ENCODE assay signal across 8 cellular contexts in the genomic region with DNA sequence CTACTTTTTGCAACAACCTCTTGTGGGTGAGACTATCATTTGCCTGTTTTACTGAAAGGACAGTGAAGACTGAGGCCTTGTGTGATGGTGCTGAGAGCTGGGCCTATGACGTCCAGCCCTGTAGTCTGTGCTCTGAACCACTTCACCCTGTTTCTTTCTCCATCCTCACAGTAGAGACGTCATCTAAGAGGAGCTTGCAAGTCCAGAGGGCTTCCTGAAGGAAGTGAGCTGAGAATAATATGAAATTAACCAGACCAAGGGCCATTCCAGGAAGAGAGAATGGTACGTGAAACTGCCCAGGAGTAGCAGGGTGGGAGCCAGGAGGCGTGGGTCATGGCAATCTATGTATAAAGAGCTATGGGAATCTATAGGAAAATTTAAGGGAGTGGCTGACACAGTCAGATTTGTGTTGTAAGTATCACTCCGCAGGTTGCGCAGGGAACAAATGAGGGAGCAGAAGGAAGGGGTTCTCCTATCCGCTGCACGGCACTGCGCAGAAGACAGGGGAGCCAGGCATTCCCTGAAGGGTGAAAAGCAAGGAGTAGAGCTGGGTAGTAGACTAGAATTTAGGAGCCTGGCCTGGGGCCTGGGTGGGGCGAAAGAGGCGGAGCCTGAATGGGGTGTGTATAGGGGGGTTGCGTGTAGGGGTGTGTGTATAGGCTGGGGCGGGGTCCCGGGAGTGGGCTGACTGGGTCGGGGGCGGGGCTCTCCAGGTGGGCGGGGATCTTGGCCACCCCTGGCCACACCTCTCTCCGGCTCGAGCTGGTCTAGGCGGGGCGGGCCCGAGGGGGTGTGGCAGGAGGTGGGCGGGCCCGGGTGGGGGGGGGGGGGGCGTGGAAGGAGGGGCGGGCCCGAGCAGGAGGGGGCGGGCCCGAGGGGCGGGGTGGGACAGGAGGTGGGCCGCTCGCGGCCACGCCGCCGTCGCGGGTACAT. TPM values are rescaled to one million over a fixed set of nuclear protein-coding genes. Genes with fewer than 3 reads are reported as not detected.
DNase-seq lines count a peak whose midpoint lies in the region; ATAC-seq and TF ChIP-seq lines count a peak whose summit lies in the region.

A gene (plus strand): TSS at position 931 of the 933 bp plus-strand sequence. CDS start 2,688 bp downstream, outside the sequence.

- H3K4me1 ChIP-seq in lung (ENCODE audit: control insufficient read depth in 2 of 2, insufficient read depth in 2 of 2, low read length in 2 of 2) = peaks cover 0 to 4% of the 10 kb centered on the region in 2 donors

- peak within 1 kb of the TSS; percentile 70 for H3K4me3 Mint-ChIP-seq in activated B cell treated with CpG ODN at 0.5 μM for 24 hours

- POLR2A ChIA-PET in activated B cell treated with CpG ODN at 0.5 μM for 24 hours (lab: Charles Lee) = interaction anchor here (0.5 to 1.8 kb wide), 4 partner anchors 15 to 59 kb away, joined by 3 to 6 read pairs (median 4); a partner anchor contains a TSS

- H3K27ac ChIP-seq in coronary artery (no peak within 1 kb of the TSS), lung (ENCODE audit: low read depth in 1 of 2, low read length in 1 of 2) (peak within 1 kb of the TSS in 1 of 2 donors; percentile 15)

- no peaks in the 10 kb centered on the region for H3K27me3 ChIP-seq in lung (ENCODE audit: control insufficient read depth, insufficient read depth)

- TF ChIP-seq CTCF in activated B cell treated with CpG ODN at 0.5 μM for 24 hours (IDR thresholded peaks at IDR 0.05) (no peak), coronary artery (IDR thresholded peaks at IDR 0.05) (no peak), lung (IDR thresholded peaks at IDR 0.05; ENCODE audit: control extremely low read depth, extremely low read depth) (no peak)

- 22 to 31% methylated on average over 21 to 30 of the region's 38 CpGs for WGBS in lung, 2 donors

- DNase-seq in EL = peak; percentile 48
- no peak for DNase-seq in H4 (ENCODE audit: low spot score)
- DNase-seq in NAMALWA (ENCODE audit: low spot score) = peak; percentile 84
- no peak for DNase-seq in activated B cell treated with CpG ODN at 0.5 μM for 24 hours
- DNase-seq in coronary artery (ENCODE audit: low spot score) = no peak
- peak; percentile 72 for DNase-seq in lung (ENCODE audit: low spot score)
- peak; percentile 7 to 10 for DNase-seq in stimulated activated CD8-positive, alpha-beta memory T cell treated with anti-CD3 and anti-CD28 coated beads, Interleukin-15, amount 100 ng/mL, for 4 hours (ENCODE audit: low read depth in 2 of 2)

- H3K4me3 ChIP-seq in coronary artery (peak within 1 kb of the TSS; percentile 73), lung (peak within 1 kb of the TSS; percentile 45)

- no peaks in the 10 kb centered on the region for H3K9me3 ChIP-seq in lung (ENCODE audit: control insufficient read depth in 2 of 2, insufficient read depth in 1 of 2, low read length in 1 of 2)

- peak; percentile 76 for ATAC-seq in activated B cell treated with CpG ODN at 0.5 μM for 24 hours (ENCODE audit: low read depth)
- peak; percentile 85 for ATAC-seq in lung (ENCODE audit: insufficient read depth, low FRiP score)
- no peak for ATAC-seq in HG02840 (IDR thresholded peaks at IDR 0.05; ENCODE audit: low FRiP score, unreplicated experiment)

- CTCF ChIA-PET in activated B cell treated with CpG ODN at 0.5 μM for 24 hours (lab: Charles Lee) = interaction anchor here (1.0 to 2.9 kb wide), 5 partner anchors 15 to 223 kb away, joined by 3 to 15 read pairs (median 3); no protein-coding TSS in a partner anchor

- H3K4me1 Mint-ChIP-seq in activated B cell treated with CpG ODN at 0.5 μM for 24 hours = peaks cover 19% of the 10 kb centered on the region

- H3K36me3 ChIP-seq in lung (ENCODE audit: control insufficient read depth in 2 of 2, insufficient read depth in 2 of 2, low read length in 2 of 2) = no peaks in the 10 kb centered on the region

- peaks cover 6% of the 10 kb centered on the region for H3K27me3 Mint-ChIP-seq in activated B cell treated with CpG ODN at 0.5 μM for 24 hours

- H3K36me3 Mint-ChIP-seq in activated B cell treated with CpG ODN at 0.5 μM for 24 hours (ENCODE audit: low read depth) = no peaks in the 10 kb centered on the region

- H3K9me3 Mint-ChIP-seq in activated B cell treated with CpG ODN at 0.5 μM for 24 hours = no peaks in the 10 kb centered on the region

- intact Hi-C loops in activated B cell treated with CpG ODN at 0.5 μM for 24 hours (cut with micrococcal nuclease) = loop anchor here (1.0 to 5.0 kb wide), 2 partner anchors 15 to 79 kb away; a partner anchor contains a TSS

- peak within 1 kb of the TSS; percentile 65 for H3K27ac Mint-ChIP-seq in activated B cell treated with CpG ODN at 0.5 μM for 24 hours

RNA-seq across cellular contexts. Expression of the gene that starts here (rescaled TPM):
- total RNA-seq in H4 (2014; rRNA removed; shearing (Covaris generic)) = 11.4 and 16.9 TPM in 2 replicates
- total RNA-seq in activated B cell treated with CpG ODN at 0.5 μM for 24 hours = 1.5 and 3.0 TPM in 2 replicates
- total RNA-seq in lung = 100 to 1,000 TPM in 1 of 2 donors, 10 to 100 TPM in 1; 52.0 to 106 TPM
- polyA plus RNA-seq in lung = 10 to 100 TPM; 20.9 to 35.7 TPM

Comparison
In these comparisons a context has a peak if more than half of its experiments do, and no peak if none do; other contexts are left out.
1. DNase-seq: peak in EL (single experiment), NAMALWA (single experiment), lung (single experiment) and stimulated activated CD8-positive, alpha-beta memory T cell treated with anti-CD3 and anti-CD28 coated beads, Interleukin-15, amount 100 ng/mL, for 4 hours (2 of 2); none in H4 (single experiment), activated B cell treated with CpG ODN at 0.5 μM for 24 hours (single experiment) and coronary artery (single experiment).